8 cellular contexts compared by ENCODE assay signal in the genomic region with DNA sequence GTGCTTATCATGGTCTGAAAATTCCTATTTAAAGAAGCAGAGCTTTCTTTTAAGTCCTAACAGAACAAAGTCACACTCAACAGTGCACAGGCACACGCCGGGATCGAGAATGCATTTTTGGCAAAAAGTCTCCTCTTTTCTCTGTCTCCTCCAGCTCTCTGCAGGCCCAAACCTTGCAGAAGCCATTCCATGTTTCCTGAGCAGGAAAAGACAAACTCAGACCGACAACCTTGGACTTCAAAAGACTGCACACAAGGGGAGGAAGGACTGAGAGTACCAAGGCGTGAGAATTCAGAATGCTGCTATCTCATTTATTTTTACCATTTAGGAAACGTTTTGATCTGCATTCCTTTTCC.
DNase-seq lines count a peak whose midpoint lies in the region; ATAC-seq and TF ChIP-seq lines count a peak whose summit lies in the region.

No MANE protein-coding gene starts in this region.

- no peaks in the 10 kb centered on the region for H3K27me3 ChIP-seq in right lobe of liver

- peaks cover 0 to 26% (median 5%) of the 10 kb centered on the region in 4 donors for H3K4me1 ChIP-seq in right lobe of liver

- H3K9me3 ChIP-seq in right lobe of liver = no peaks in the 10 kb centered on the region

- intact Hi-C loops in right lobe of liver (cut with DNase I) = loop anchor here (10.0 kb wide), 3 partner anchors 47 to 413 kb away; partner anchors contain the start of gene TIPARP (in 2 of the 2)

- peaks cover 77% of the 10 kb centered on the region for H3K4me1 Mint-ChIP-seq in activated T-cell treated with anti-CD3 and anti-CD28 coated beads, Interleukin-2, amount 50 U/mL, for 72 hours (ENCODE audit: low read depth)
- H3K4me1 Mint-ChIP-seq in type B pancreatic cell (ENCODE audit: unreplicated experiment) = peaks cover 41% of the 10 kb centered on the region

- H3K27ac ChIP-seq in right lobe of liver = peak overlapping the region; percentile 99 to 100 (median 100)

- peaks cover 1 to 2% of the 10 kb centered on the region in 2 donors for H3K36me3 Mint-ChIP-seq in activated T-cell treated with anti-CD3 and anti-CD28 coated beads, Interleukin-2, amount 50 U/mL, for 72 hours (ENCODE audit: insufficient read depth in 2 of 2)
- no peaks in the 10 kb centered on the region for H3K36me3 Mint-ChIP-seq in type B pancreatic cell

- no peak for DNase-seq in activated T-cell treated with anti-CD3 and anti-CD28 coated beads, Interleukin-2, amount 50 U/mL, for 72 hours
- DNase-seq in activated T-cell treated with anti-CD3 and anti-CD28 coated beads for 4 hours (no peak), astrocyte of the cerebellum (ENCODE audit: low read depth) (no peak), right lobe of liver (no peak), type B pancreatic cell (ENCODE audit: extremely low spot score, unreplicated experiment) (no peak), amygdala (lab: John Stamatoyannopoulos, UW) (no peak)
- no peak for DNase-seq in stimulated activated CD4-positive, alpha-beta T cell treated with anti-CD3 and anti-CD28 coated beads, Interleukin-12 subunit alpha, Interleukin-12 subunit beta, amount 100 ng/mL, for 4 hours

- WGBS in right lobe of liver (ENCODE audit: insufficient coverage, low coverage, low lambda C conversion rate, missing lambda C conversion rate) = 4% methylated on average over 6 of the region's 6 CpGs

- peak overlapping the region; percentile 80 for H3K27ac Mint-ChIP-seq in activated T-cell treated with anti-CD3 and anti-CD28 coated beads, Interleukin-2, amount 50 U/mL, for 72 hours
- peak overlapping the region; percentile 93 for H3K27ac Mint-ChIP-seq in type B pancreatic cell

- H3K4me3 Mint-ChIP-seq in activated T-cell treated with anti-CD3 and anti-CD28 coated beads, Interleukin-2, amount 50 U/mL, for 72 hours = peak overlapping the region; percentile 81 to 86
- peak overlapping the region; percentile 89 for H3K4me3 Mint-ChIP-seq in type B pancreatic cell

- in situ Hi-C loops in astrocyte of the cerebellum (cut with HindIII; ENCODE audit: low sequenced_read_pairs) = no loop called here

- ATAC-seq in activated T-cell treated with anti-CD3 and anti-CD28 coated beads, Interleukin-2, amount 50 U/mL, for 72 hours (replicated peaks in 1 of 2) = no peak
- ATAC-seq in right lobe of liver (peak in 2 of 4 donors; percentile 1 to 2), HG03571 (IDR thresholded peaks at IDR 0.05; ENCODE audit: unreplicated experiment) (no peak)

- no peak for TF ChIP-seq POLR2A in right lobe of liver (IDR thresholded peaks at IDR 0.05)

- H3K27me3 Mint-ChIP-seq in activated T-cell treated with anti-CD3 and anti-CD28 coated beads, Interleukin-2, amount 50 U/mL, for 72 hours (ENCODE audit: low read depth) = no peaks in the 10 kb centered on the region
- H3K27me3 Mint-ChIP-seq in type B pancreatic cell = no peaks in the 10 kb centered on the region

- H3K4me3 ChIP-seq in astrocyte of the cerebellum (ENCODE audit: low read depth, low read length) (peak overlapping the region; percentile 34), right lobe of liver (peak overlapping the region; percentile 55 to 68 (median 59))

- TF ChIP-seq CTCF in astrocyte of the cerebellum (IDR thresholded peaks at IDR 0.05; ENCODE audit: low read depth, low read length, missing control alignments) (no peak), right lobe of liver (IDR thresholded peaks at IDR 0.05) (no peak), type B pancreatic cell (conservative IDR thresholded peaks at IDR 0.05) (no peak)

- no peaks in the 10 kb centered on the region for H3K36me3 ChIP-seq in right lobe of liver

- H3K9me3 Mint-ChIP-seq in activated T-cell treated with anti-CD3 and anti-CD28 coated beads, Interleukin-2, amount 50 U/mL, for 72 hours = peaks cover 1 to 9% of the 10 kb centered on the region in 2 donors
- H3K9me3 Mint-ChIP-seq in type B pancreatic cell = no peaks in the 10 kb centered on the region
